In the genomic region with DNA sequence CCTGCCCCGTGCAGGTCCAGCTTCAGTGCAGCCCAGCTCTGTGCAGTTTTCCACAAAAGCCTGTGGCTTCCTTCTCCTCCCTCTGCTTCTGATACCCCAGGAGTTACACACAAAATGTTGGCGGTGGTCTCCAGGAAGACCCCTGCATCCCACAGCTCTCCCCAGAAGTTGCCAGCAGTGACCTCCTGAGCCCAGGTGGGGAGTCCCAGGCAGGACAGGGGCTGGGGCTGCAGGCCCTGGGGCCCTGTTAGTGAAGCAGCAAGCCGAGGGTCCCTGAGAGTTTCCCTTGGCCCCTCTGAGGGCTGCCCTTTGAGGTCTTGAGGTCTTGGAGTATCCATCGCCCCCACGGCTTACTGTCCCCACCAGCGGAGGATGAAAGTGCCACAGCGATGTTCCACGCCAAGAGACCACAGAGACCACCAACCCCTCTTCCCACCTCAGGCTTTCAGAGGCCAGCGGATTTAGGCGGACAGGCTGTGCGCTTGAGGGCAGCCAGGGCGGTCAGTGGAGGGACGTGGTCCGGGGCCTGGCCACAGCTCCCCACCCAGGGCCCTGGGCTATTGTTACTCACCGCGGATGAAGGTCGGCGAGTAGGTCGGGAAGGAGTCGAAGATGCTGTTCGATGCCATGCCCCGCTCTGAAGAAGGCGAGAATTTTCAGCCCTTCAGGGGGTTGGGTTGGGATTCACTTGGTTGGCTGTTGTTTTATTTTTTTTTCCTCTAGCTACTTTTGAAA, we compare ENCODE assay signal across 8 cellular contexts. TPM values are rescaled to one million over a fixed set of nuclear protein-coding genes. Genes with fewer than 3 reads are reported as not detected.
A peak's percentile ranks its signal among the peaks of the same experiment; 100 is the strongest.
DNase-seq lines count a peak whose midpoint lies in the region; ATAC-seq and TF ChIP-seq lines count a peak whose summit lies in the region.

No MANE protein-coding gene starts in this region.

- H3K27me3 Mint-ChIP-seq in CD14-positive monocyte (ENCODE audit: low read depth in 3 of 3): peaks cover 9 to 17% (median 9%) of the 10 kb centered on the region in 3 donors
- peaks cover 0 to 3% (median 0%) of the 10 kb centered on the region in 5 donors for H3K27me3 Mint-ChIP-seq in naive thymus-derived CD4-positive, alpha-beta T cell

- DNase-seq in CD14-positive monocyte (ENCODE audit: low spot score) (no peak), GM13976 (ENCODE audit: low spot score) (no peak), MV-4-11 (lab: John Stamatoyannopoulos, UW) (no peak)
- no peak for DNase-seq in activated naive CD4-positive, alpha-beta T cell treated with anti-CD3 and anti-CD28 coated beads, Interleukin-2, amount 50 U/mL, for 72 hours (ENCODE audit: low spot score in 2 of 2)
- no peak for DNase-seq in naive thymus-derived CD4-positive, alpha-beta T cell

- H3K27ac Mint-ChIP-seq in CD14-positive monocyte: peak overlapping the region in 4 of 7 donors; percentile 33 to 90 (median 76)
- peak overlapping the region; percentile 93 to 95 for H3K27ac Mint-ChIP-seq in activated naive CD4-positive, alpha-beta T cell treated with anti-CD3 and anti-CD28 coated beads, Interleukin-2, amount 50 U/mL, for 72 hours
- peak overlapping the region; percentile 89 to 97 (median 95) for H3K27ac Mint-ChIP-seq in naive thymus-derived CD4-positive, alpha-beta T cell

- peaks cover 2% of the 10 kb centered on the region in 2 donors for H3K36me3 Mint-ChIP-seq in CD14-positive monocyte
- peaks cover 56 to 59% of the 10 kb centered on the region in 2 donors for H3K36me3 Mint-ChIP-seq in activated naive CD4-positive, alpha-beta T cell treated with anti-CD3 and anti-CD28 coated beads, Interleukin-2, amount 50 U/mL, for 72 hours
- H3K36me3 Mint-ChIP-seq in naive thymus-derived CD4-positive, alpha-beta T cell: peaks cover 0 to 40% (median 0%) of the 10 kb centered on the region in 5 donors

- peak overlapping the region; percentile 74 for H3K27ac ChIP-seq in naive thymus-derived CD4-positive, alpha-beta T cell (ENCODE audit: low read depth, low read length)

- H3K27me3 ChIP-seq in naive thymus-derived CD4-positive, alpha-beta T cell (ENCODE audit: control insufficient read depth in 2 of 2, insufficient read depth in 2 of 2, low read length in 2 of 2): no peaks in the 10 kb centered on the region

- H3K4me1 Mint-ChIP-seq in CD14-positive monocyte: peaks cover 31% of the 10 kb centered on the region
- H3K4me1 Mint-ChIP-seq in naive thymus-derived CD4-positive, alpha-beta T cell: peaks cover 38 to 89% (median 68%) of the 10 kb centered on the region in 7 donors

- peak; percentile 10 for TF ChIP-seq POLR2A in GM18951 (IDR thresholded peaks at IDR 0.05; ENCODE audit: extremely low read depth, insufficient read depth, insufficient read length)

- peaks cover 30 to 34% of the 10 kb centered on the region in 2 donors for H3K4me1 ChIP-seq in naive thymus-derived CD4-positive, alpha-beta T cell (ENCODE audit: control insufficient read depth in 2 of 2, insufficient read depth in 2 of 2, low read length in 2 of 2)

- H3K9me3 Mint-ChIP-seq in CD14-positive monocyte: peaks cover 0 to 4% (median 0%) of the 10 kb centered on the region in 7 donors
- no peaks in the 10 kb centered on the region for H3K9me3 Mint-ChIP-seq in activated naive CD4-positive, alpha-beta T cell treated with anti-CD3 and anti-CD28 coated beads, Interleukin-2, amount 50 U/mL, for 72 hours
- peaks cover 0 to 4% (median 0%) of the 10 kb centered on the region in 11 donors for H3K9me3 Mint-ChIP-seq in naive thymus-derived CD4-positive, alpha-beta T cell

- no peak for ATAC-seq in activated naive CD4-positive, alpha-beta T cell treated with anti-CD3 and anti-CD28 coated beads, Interleukin-2, amount 50 U/mL, for 72 hours
- ATAC-seq in naive thymus-derived CD4-positive, alpha-beta T cell: no peak
- ATAC-seq in GM21515 (IDR thresholded peaks at IDR 0.05; ENCODE audit: unreplicated experiment): no peak
- no peak for ATAC-seq in HG02610 (IDR thresholded peaks at IDR 0.05; ENCODE audit: unreplicated experiment)

- peak overlapping the region; percentile 65 for H3K4me3 ChIP-seq in naive thymus-derived CD4-positive, alpha-beta T cell (ENCODE audit: low read length)

- in situ Hi-C loops in GM18951 (cut with MboI; ENCODE audit: low sequenced_read_pairs, unreplicated experiment) (no loop called here), GM13976 (cut with MboI; ENCODE audit: low sequenced_read_pairs, unreplicated experiment) (loop anchor here (5.0 kb wide), 1 partner anchor 68 kb away; no protein-coding TSS in a partner anchor)

- H3K9me3 ChIP-seq in naive thymus-derived CD4-positive, alpha-beta T cell (ENCODE audit: control insufficient read depth in 2 of 3, low read length in 3 of 3): no peaks in the 10 kb centered on the region

- POLR2A ChIA-PET in naive thymus-derived CD4-positive, alpha-beta T cell (lab: Charles Lee): interaction anchor here (0.8 to 3.3 kb wide), 15 partner anchors 8 to 74 kb away, joined by 3 to 22 read pairs (median 4); no protein-coding TSS in a partner anchor

- intact Hi-C loops in CD14-positive monocyte (cut with micrococcal nuclease): no loop called here
- intact Hi-C loops in naive thymus-derived CD4-positive, alpha-beta T cell (cut with micrococcal nuclease): loop anchor here (1.0 to 10.0 kb wide), 9 partner anchors 9 to 271 kb away; a partner anchor contains a TSS

- no peak overlapping the region for H3K4me3 Mint-ChIP-seq in CD14-positive monocyte
- peak overlapping the region; percentile 74 to 92 (median 83) for H3K4me3 Mint-ChIP-seq in naive thymus-derived CD4-positive, alpha-beta T cell

- no peak for TF ChIP-seq CTCF in CD14-positive monocyte (IDR thresholded peaks at IDR 0.05)
- no peak for TF ChIP-seq CTCF in GM13976 (IDR thresholded peaks at IDR 0.05; ENCODE audit: borderline replicate concordance, control extremely low read depth, extremely low read depth, insufficient read depth, missing control alignments)

- no peaks in the 10 kb centered on the region for H3K36me3 ChIP-seq in naive thymus-derived CD4-positive, alpha-beta T cell (ENCODE audit: control insufficient read depth in 2 of 3, insufficient read depth in 3 of 3, low read length in 3 of 3)

- CTCF ChIA-PET in naive thymus-derived CD4-positive, alpha-beta T cell (lab: Charles Lee): interaction anchor here (0.8 to 4.1 kb wide), 14 partner anchors 26 to 236 kb away, joined by 3 to 61 read pairs (median 3); no protein-coding TSS in a partner anchor

RNA-seq across cellular contexts. Expression of a gene that starts 34.0 kb away (rescaled TPM):
- polyA plus RNA-seq in CD14-positive monocyte: 1 to 10 TPM; 4.4 to 6.7 TPM
- 100 to 1,000 TPM; 119 to 136 TPM for total RNA-seq in activated naive CD4-positive, alpha-beta T cell treated with anti-CD3 and anti-CD28 coated beads, Interleukin-2, amount 50 U/mL, for 72 hours
- 100 to 1,000 TPM in 2 of 5 experiments, 10 to 100 TPM in 3; 71.4 to 135 (median 96.9) TPM for total RNA-seq in naive thymus-derived CD4-positive, alpha-beta T cell
- 10 to 100 TPM; 14.2 to 25.8 TPM for polyA plus RNA-seq in naive thymus-derived CD4-positive, alpha-beta T cell

Comparison
In these comparisons a context has a peak if more than half of its experiments do, and no peak if none do; other contexts are left out.
1. H3K4me3 Mint-ChIP-seq: peak in naive thymus-derived CD4-positive, alpha-beta T cell (10 of 10); none in CD14-positive monocyte (0 of 2).
2. intact Hi-C loops: an anchor here in naive thymus-derived CD4-positive, alpha-beta T cell (1.0 to 10.0 kb wide); none called in CD14-positive monocyte.
3. Peak in every context shown above with its lines, with median percentiles within 50 percentile points of each other: H3K27ac Mint-ChIP-seq.